8 cellular contexts compared by ENCODE assay signal in genomic region chr11:22787565-22788162, GRCh38.
A peak's percentile ranks its signal among the peaks of the same experiment; 100 is the strongest.
DNase-seq lines count a peak whose midpoint lies in the region; ATAC-seq and TF ChIP-seq lines count a peak whose summit lies in the region.

No MANE protein-coding gene starts in this region.

- H3K4me3 ChIP-seq in retinal pigment epithelial cell (ENCODE audit: low read length), result no peak overlapping the region

- peak; percentile 65 for TF ChIP-seq CTCF in retinal pigment epithelial cell (conservative IDR thresholded peaks at IDR 0.05; ENCODE audit: low read depth, low read length)

- ATAC-seq in HG02678 (IDR thresholded peaks at IDR 0.05; ENCODE audit: unreplicated experiment) (peak; percentile 35), HG02981 (IDR thresholded peaks at IDR 0.05; ENCODE audit: unreplicated experiment) (no peak)

- DNase-seq in stimulated activated CD4-positive, alpha-beta T cell treated with anti-CD3 and anti-CD28 coated beads, Interleukin-12 subunit alpha, Interleukin-12 subunit beta, amount 100 ng/mL, for 48 hours (ENCODE audit: low read depth in 2 of 3, low spot score in 1 of 3), result peak in 2 of 3 donors; percentile 3 to 26
- no peak for DNase-seq in stimulated activated CD4-positive, alpha-beta T cell treated with anti-CD3 and anti-CD28 coated beads, Interleukin-1b, Interleukin-23, amount 100 ng/mL, for 48 hours
- DNase-seq in NCI-H2171 treated with DMSO at 0.1 percent for 48 hours (lab: John Stamatoyannopoulos, UW) (peak; percentile 84), globus pallidus (ENCODE audit: low spot score) (peak; percentile 76), retinal pigment epithelial cell (ENCODE audit: low read depth) (no peak)
- DNase-seq in activated CD4-positive, alpha-beta T cell treated with anti-CD3 and anti-CD28 coated beads, Interleukin-2, amount 50 U/mL, for 4 hours, result peak; percentile 4 to 8

Comparison
In these comparisons a context has a peak if more than half of its experiments do, and no peak if none do; other contexts are left out.
1. DNase-seq: peak in stimulated activated CD4-positive, alpha-beta T cell treated with anti-CD3 and anti-CD28 coated beads, Interleukin-12 subunit alpha, Interleukin-12 subunit beta, amount 100 ng/mL, for 48 hours (2 of 3), NCI-H2171 treated with DMSO at 0.1 percent for 48 hours (single experiment), activated CD4-positive, alpha-beta T cell treated with anti-CD3 and anti-CD28 coated beads, Interleukin-2, amount 50 U/mL, for 4 hours (2 of 2) and globus pallidus (single experiment); none in stimulated activated CD4-positive, alpha-beta T cell treated with anti-CD3 and anti-CD28 coated beads, Interleukin-1b, Interleukin-23, amount 100 ng/mL, for 48 hours (single experiment) and retinal pigment epithelial cell (single experiment).